Comparison of ENCODE assay signal across 25 cellular contexts in the genomic region with DNA sequence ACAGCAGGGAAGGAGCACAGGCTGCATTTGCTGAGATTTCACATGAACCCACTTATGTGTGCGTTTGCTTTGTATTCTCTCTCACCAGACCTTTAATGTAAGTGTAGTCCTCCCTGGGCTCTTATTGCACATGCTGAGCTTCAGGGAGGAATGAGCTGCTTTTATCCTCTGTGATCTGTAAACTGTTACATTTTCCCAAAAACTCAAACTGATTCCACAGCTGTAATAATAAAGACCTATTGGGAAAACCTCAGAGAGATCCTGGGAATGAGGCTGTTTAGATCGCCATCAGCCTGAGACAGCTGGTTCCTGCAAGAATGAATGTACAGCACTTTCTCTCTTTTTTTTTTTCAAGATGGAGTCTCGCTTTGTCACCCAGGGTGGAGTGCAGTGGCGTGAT. TPM values are rescaled to one million over a fixed set of nuclear protein-coding genes. Genes with fewer than 3 reads are reported as not detected.
DNase-seq lines count a peak whose midpoint lies in the region; ATAC-seq and TF ChIP-seq lines count a peak whose summit lies in the region.
"Had no signal": no experiment of that assay in that cellular context is flagged by ENCODE, and none has a peak within 500 bp of the region (broad histone marks: within the 10 kb centered on the region; RNA-seq: fewer than 3 reads in every experiment).

No MANE protein-coding gene starts in this region.

- ATAC-seq in heart right ventricle: peak in 6 of 8 donors; percentile 22 to 78 (median 46)
- peak; percentile 44 for ATAC-seq in sciatic nerve
- no peak for ATAC-seq in body of pancreas
- ATAC-seq: Panc1 had no signal

- H2BK120ac ChIP-seq in mesenchymal stem cell (ENCODE audit: low read depth, low read length): no peak overlapping the region

- H3K4me1 ChIP-seq in heart right ventricle: peaks cover 0 to 27% (median 14%) of the 10 kb centered on the region in 9 donors
- peaks cover 2% of the 10 kb centered on the region for H3K4me1 ChIP-seq in SJCRH30
- H3K4me1 ChIP-seq in mesenchymal stem cell (ENCODE audit: control insufficient read depth, insufficient read depth, low read depth, low read length): peaks cover 1% of the 10 kb centered on the region
- H3K4me1 ChIP-seq in body of pancreas: peaks cover 44% of the 10 kb centered on the region
- H3K4me1 ChIP-seq: BE2C had no signal

- no peak overlapping the region for H2BK5ac ChIP-seq in mesenchymal stem cell (ENCODE audit: low read depth, low read length, poor library complexity, severe bottlenecking)

- TF ChIP-seq CTCF in heart right ventricle (IDR thresholded peaks at IDR 0.05): no peak
- no peak for TF ChIP-seq CTCF in progenitor cell of endocrine pancreas (IDR thresholded peaks at IDR 0.05; ENCODE audit: unreplicated experiment)
- no peak for TF ChIP-seq CTCF in body of pancreas (IDR thresholded peaks at IDR 0.05)

- H3K27ac ChIP-seq in heart right ventricle: peak overlapping the region in 5 of 10 donors; percentile 22 to 69 (median 48)
- no peak overlapping the region for H3K27ac ChIP-seq in SJCRH30
- H3K27ac ChIP-seq in mesenchymal stem cell (ENCODE audit: low read length, poor library complexity, severe bottlenecking): no peak overlapping the region
- peak overlapping the region in 2 of 4 donors; percentile 57 to 77 for H3K27ac ChIP-seq in body of pancreas
- H3K27ac ChIP-seq: 22Rv1, KMS-11, RWPE1, SK-N-MC had no signal

- no peak overlapping the region for H3K27ac Mint-ChIP-seq in progenitor cell of endocrine pancreas

- H2BK15ac ChIP-seq in mesenchymal stem cell (ENCODE audit: low read depth, poor library complexity, severe bottlenecking): no peak overlapping the region

- no peak overlapping the region for H3K4me3 ChIP-seq in heart right ventricle
- H3K4me3 ChIP-seq in SJCRH30: no peak overlapping the region
- no peak overlapping the region for H3K4me3 ChIP-seq in mesenchymal stem cell (ENCODE audit: insufficient read depth in 1 of 2, low read depth in 1 of 2, low read length in 2 of 2)
- H3K4me3 ChIP-seq in body of pancreas: no peak overlapping the region
- H3K4me3 ChIP-seq: SK-N-MC had no signal

- H3K4me2 ChIP-seq in mesenchymal stem cell (ENCODE audit: low read length, poor library complexity, severe bottlenecking): no peak overlapping the region
- H3K4me2 ChIP-seq: KMS-11 had no signal

- TF ChIP-seq POLR2A in body of pancreas (IDR thresholded peaks at IDR 0.05): no peak

- H3K23ac ChIP-seq in mesenchymal stem cell (ENCODE audit: low read length in 2 of 2): no peak overlapping the region

- no peak overlapping the region for H3K14ac ChIP-seq in mesenchymal stem cell (ENCODE audit: low read length in 2 of 2)

- H4K91ac ChIP-seq in mesenchymal stem cell (ENCODE audit: low read length): no peak overlapping the region

- no peak overlapping the region for H3K4me3 Mint-ChIP-seq in progenitor cell of endocrine pancreas (ENCODE audit: low read depth)
- H3K4me3 Mint-ChIP-seq: IgD-negative memory B cell had no signal

- H2AFZ ChIP-seq in mesenchymal stem cell (ENCODE audit: low read depth, low read length): no peak overlapping the region

- 72 to 78% methylated on average over 4 of the region's 4 CpGs for WGBS in heart right ventricle, 2 donors
- 89% methylated on average over 4 of the region's 4 CpGs for WGBS in mesenchymal stem cell
- WGBS in body of pancreas, 2 donors: 92 to 94% methylated on average over 4 of the region's 4 CpGs

- H2BK12ac ChIP-seq in mesenchymal stem cell (ENCODE audit: low read length in 2 of 2): no peak overlapping the region

- H3K27me3 Mint-ChIP-seq in progenitor cell of endocrine pancreas: peaks cover 2% of the 10 kb centered on the region

- no peaks in the 10 kb centered on the region for H3K27me3 ChIP-seq in heart right ventricle
- peaks cover 3% of the 10 kb centered on the region; the same call in 1 of the 2 replicates for H3K27me3 ChIP-seq in SJCRH30
- no peaks in the 10 kb centered on the region for H3K27me3 ChIP-seq in mesenchymal stem cell (ENCODE audit: control insufficient read depth in 1 of 2, insufficient read depth in 1 of 2, low read length in 2 of 2)
- H3K27me3 ChIP-seq in body of pancreas: no peaks in the 10 kb centered on the region
- H3K27me3 ChIP-seq: BE2C had no signal

- no peak overlapping the region for H2AK5ac ChIP-seq in mesenchymal stem cell (ENCODE audit: low read length, severe bottlenecking)

- DNase-seq in heart right ventricle (no peak), cardiac septum (ENCODE audit: low spot score) (no peak), SJCRH30 (peak; percentile 38 to 69), mesenchymal stem cell (peak; percentile 29), sciatic nerve (ENCODE audit: low spot score) (no peak), progenitor cell of endocrine pancreas (ENCODE audit: low spot score, unreplicated experiment) (no peak), body of pancreas (no peak)
- DNase-seq in activated naive CD4-positive, alpha-beta T cell treated with Interleukin-2 at 50 U/mL for 16 hours: no peak
- DNase-seq: ACHN, BE2C, Calu3, DND-41, NCI-H1048, NCI-H1417, NCI-H1694, NCI-H2029 treated with DMSO at 0.1 percent for 48 hours, NCI-H446 treated with DMSO at 0.1 percent for 48 hours, NCI-H526 treated with DMSO at 0.1 percent for 48 hours, SHP77 treated with DMSO at 0.1 percent for 48 hours had no signal

- H3K4me1 Mint-ChIP-seq in progenitor cell of endocrine pancreas (ENCODE audit: low read depth): peaks cover 18% of the 10 kb centered on the region

- H3K36me3 Mint-ChIP-seq in progenitor cell of endocrine pancreas (ENCODE audit: insufficient read depth): no peaks in the 10 kb centered on the region
- H3K36me3 Mint-ChIP-seq: IgD-negative memory B cell had no signal

- no peak overlapping the region for H3K18ac ChIP-seq in mesenchymal stem cell (ENCODE audit: low read depth in 1 of 2, low read length in 2 of 2)

- H3K9me3 ChIP-seq in heart right ventricle (no peaks in the 10 kb centered on the region), SJCRH30 (replicated peaks) (no peaks in the 10 kb centered on the region; the same call in 1 of the 2 replicates), mesenchymal stem cell (ENCODE audit: control insufficient read depth, low read length) (no peaks in the 10 kb centered on the region), body of pancreas (no peaks in the 10 kb centered on the region)
- H3K9me3 ChIP-seq: BE2C had no signal

- H3K4ac ChIP-seq in mesenchymal stem cell (ENCODE audit: low read depth in 1 of 2, low read length in 2 of 2): no peak overlapping the region

- H3K79me1 ChIP-seq in mesenchymal stem cell (replicated peaks; ENCODE audit: low read length, poor library complexity, severe bottlenecking): no peaks in the 10 kb centered on the region

- intact Hi-C loops in heart right ventricle (cut with DNase I): no loop called here
- intact Hi-C loops in cardiac septum (cut with DNase I): no loop called here
- intact Hi-C loops in sciatic nerve (cut with DNase I): no loop called here
- intact Hi-C loops in body of pancreas (cut with DNase I): no loop called here

- H3K9me3 Mint-ChIP-seq in progenitor cell of endocrine pancreas (ENCODE audit: low read depth): peaks cover 4% of the 10 kb centered on the region

- H3K9ac ChIP-seq in mesenchymal stem cell (ENCODE audit: low read length): no peak overlapping the region
- H3K9ac ChIP-seq: KMS-11 had no signal

- no peaks in the 10 kb centered on the region for H3K36me3 ChIP-seq in heart right ventricle
- 0 out of 2 replicates have a peak, but pooled peaks cover 2% of the 10 kb centered on the region for H3K36me3 ChIP-seq in SJCRH30
- no peaks in the 10 kb centered on the region for H3K36me3 ChIP-seq in mesenchymal stem cell (ENCODE audit: control insufficient read depth in 1 of 2, insufficient read depth in 2 of 2, low read depth in 1 of 2, low read length in 2 of 2)
- no peaks in the 10 kb centered on the region for H3K36me3 ChIP-seq in body of pancreas (replicated peaks in 1 of 2; ENCODE audit: insufficient read depth in 1 of 2, low read depth in 2 of 2)
- H3K36me3 ChIP-seq: BE2C had no signal

- H4K8ac ChIP-seq in mesenchymal stem cell (ENCODE audit: low read length): no peak overlapping the region

RNA-seq across cellular contexts. Expression of a gene that starts 53.6 kb away (rescaled TPM):
- total RNA-seq in heart right ventricle: 1 to 10 TPM in 2 of 10 donors, under 1 TPM in 8; 0.18 to 2.0 (median 0.64) TPM
- under 1 TPM; 0.59 to 0.67 TPM for polyA plus RNA-seq in heart right ventricle
- 1.3 TPM for total RNA-seq in cardiac septum
- 15.1 TPM in 2 replicates for total RNA-seq in SJCRH30 (2014; rRNA removed; shearing (Covaris generic))
- polyA plus RNA-seq in mesenchymal stem cell (2013, experiment 1 of 2): 23.8 TPM
- polyA plus RNA-seq in mesenchymal stem cell (2013, experiment 2 of 2): 25.7 TPM
- 0.67 TPM for total RNA-seq in sciatic nerve
- total RNA-seq in progenitor cell of endocrine pancreas: 0.48 and 0.67 TPM in 2 replicates
- total RNA-seq in body of pancreas: 1 to 10 TPM; 1.3 to 1.8 TPM

Comparison
In these comparisons a context has a peak if more than half of its experiments do, and no peak if none do; other contexts are left out.
1. DNase-seq: peak in SJCRH30 (2 of 2) and mesenchymal stem cell (single experiment); none in heart right ventricle (0 of 2), cardiac septum (single experiment), sciatic nerve (single experiment), progenitor cell of endocrine pancreas (single experiment), body of pancreas (0 of 4) and activated naive CD4-positive, alpha-beta T cell treated with Interleukin-2 at 50 U/mL for 16 hours (single experiment).